11 cellular contexts compared by ENCODE assay signal in the genomic region with DNA sequence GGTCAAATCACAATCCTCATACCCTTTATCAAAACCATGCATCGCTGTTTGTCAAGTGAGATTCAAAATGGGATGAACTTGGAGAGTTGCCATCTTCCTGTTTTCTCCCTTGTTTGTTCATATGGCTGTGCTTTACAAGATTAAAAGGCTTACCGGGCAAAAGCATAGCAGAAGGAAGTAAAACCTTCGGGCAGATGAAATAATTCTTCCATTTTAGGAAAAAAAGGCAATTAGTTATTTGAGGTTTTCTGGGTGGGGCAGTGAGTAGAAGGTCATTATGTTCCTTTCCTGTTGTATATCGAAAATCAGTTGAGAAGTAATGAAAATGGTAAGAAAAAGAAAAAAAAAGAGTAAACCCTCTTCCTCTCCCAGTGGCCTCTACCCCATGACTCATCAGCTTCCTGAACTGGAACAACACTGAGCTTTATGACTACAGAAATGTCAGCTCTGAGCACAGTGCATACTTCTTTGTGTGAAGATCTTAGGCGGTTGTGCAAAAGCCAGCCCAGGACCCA.
DNase-seq lines count a peak whose midpoint lies in the region; ATAC-seq and TF ChIP-seq lines count a peak whose summit lies in the region.
"Had no signal": no experiment of that assay in that cellular context is flagged by ENCODE, and none has a peak within 500 bp of the region (broad histone marks: within the 10 kb centered on the region; RNA-seq: fewer than 3 reads in every experiment).

No MANE protein-coding gene starts in this region.

- peaks cover 7% of the 10 kb centered on the region for H3K4me1 ChIP-seq in psoas muscle

- no peak overlapping the region for H3K4me3 ChIP-seq in psoas muscle

- no peaks in the 10 kb centered on the region for H3K27me3 ChIP-seq in psoas muscle (ENCODE audit: insufficient read depth in 3 of 3, low read length in 2 of 3)

- DNase-seq in EH (ENCODE audit: low read depth) (peak; percentile 94), NCI-H748 (lab: John Stamatoyannopoulos, UW; ENCODE audit: unreplicated experiment) (peak; percentile 93), epithelial cell of prostate (ENCODE audit: low read depth, low spot score) (peak; percentile 12), psoas muscle (no peak)
- DNase-seq in stimulated activated CD4-positive, alpha-beta T cell treated with anti-CD3 and anti-CD28 coated beads, Interleukin-4, amount 100 ng/mL, for 1 hour, result no peak
- DNase-seq: amygdala; NCI-H524; stimulated activated CD4-positive, alpha-beta T cell treated with anti-CD3 and anti-CD28 coated beads, Interleukin-12 subunit alpha, Interleukin-12 subunit beta, amount 100 ng/mL, for 4 hours had no signal

- 53 to 69% (median 64%) methylated on average over 5 of the region's 5 CpGs for WGBS in psoas muscle, 3 donors

- no peaks in the 10 kb centered on the region for H3K9me3 ChIP-seq in psoas muscle

- no peaks in the 10 kb centered on the region for H3K36me3 ChIP-seq in psoas muscle (ENCODE audit: insufficient read depth in 1 of 2, low read depth in 1 of 2)

- H3K27ac ChIP-seq in epithelial cell of prostate, result peak overlapping the region; percentile 24
- peak overlapping the region; percentile 25 for H3K27ac ChIP-seq in psoas muscle

- intact Hi-C loops in psoas muscle (cut with DNase I), result no loop called here

- ATAC-seq in psoas muscle (peak in 2 of 4 donors; percentile 42 to 54), GM21576 (IDR thresholded peaks at IDR 0.05; ENCODE audit: unreplicated experiment) (no peak), GM21447 (IDR thresholded peaks at IDR 0.05; ENCODE audit: unreplicated experiment) (no peak), GM21529 (IDR thresholded peaks at IDR 0.05; ENCODE audit: unreplicated experiment) (no peak)

- TF ChIP-seq CTCF in psoas muscle (IDR thresholded peaks at IDR 0.05), result no peak

Comparison
In these comparisons a context has a peak if more than half of its experiments do, and no peak if none do; other contexts are left out.
1. DNase-seq: peak in EH (single experiment), NCI-H748 (single experiment) and epithelial cell of prostate (single experiment); none in psoas muscle (0 of 2) and stimulated activated CD4-positive, alpha-beta T cell treated with anti-CD3 and anti-CD28 coated beads, Interleukin-4, amount 100 ng/mL, for 1 hour (single experiment).